1 cellular context compared by ENCODE assay signal in genomic region chr15:87032291-87032690, GRCh38.
TF ChIP-seq lines count a peak whose summit lies in the region.

No MANE protein-coding gene starts in this region.

TF ChIP-seq in H1, 55 proteins besides CTCF, POLR2A, EP300 and RAD21:
- no peak for TF ChIP-seq POLR2AphosphoS5 (IDR thresholded peaks at IDR 0.05; ENCODE audit: low read depth, low read length)
- TF ChIP-seq ATF3 (IDR thresholded peaks at IDR 0.05; ENCODE audit: insufficient read depth, low read depth, low read length), result no peak
- no peak for TF ChIP-seq HDAC2 (IDR thresholded peaks at IDR 0.05; ENCODE audit: borderline replicate concordance in 1 of 2, low read depth in 2 of 2, low read length in 2 of 2)
- no peak for TF ChIP-seq JUND (IDR thresholded peaks at IDR 0.05; ENCODE audit: low read length)
- no peak for TF ChIP-seq CHD1 (IDR thresholded peaks at IDR 0.05; ENCODE audit: low read depth, low read length)
- TF ChIP-seq SP4 (IDR thresholded peaks at IDR 0.05; ENCODE audit: low read length), result no peak
- no peak for TF ChIP-seq SUZ12 (IDR thresholded peaks at IDR 0.05; ENCODE audit: low read length)
- no peak for TF ChIP-seq BRCA1 (IDR thresholded peaks at IDR 0.05; ENCODE audit: low read depth, low read length)
- no peak for TF ChIP-seq GTF2F1 (IDR thresholded peaks at IDR 0.05; ENCODE audit: borderline replicate concordance, low read depth, low read length)
- TF ChIP-seq RNF2 (IDR thresholded peaks at IDR 0.05; ENCODE audit: borderline replicate concordance, low read depth, low read length, missing control alignments, poor library complexity, severe bottlenecking), result no peak
